ENCODE assay signal across 29 cellular contexts in the genomic region with DNA sequence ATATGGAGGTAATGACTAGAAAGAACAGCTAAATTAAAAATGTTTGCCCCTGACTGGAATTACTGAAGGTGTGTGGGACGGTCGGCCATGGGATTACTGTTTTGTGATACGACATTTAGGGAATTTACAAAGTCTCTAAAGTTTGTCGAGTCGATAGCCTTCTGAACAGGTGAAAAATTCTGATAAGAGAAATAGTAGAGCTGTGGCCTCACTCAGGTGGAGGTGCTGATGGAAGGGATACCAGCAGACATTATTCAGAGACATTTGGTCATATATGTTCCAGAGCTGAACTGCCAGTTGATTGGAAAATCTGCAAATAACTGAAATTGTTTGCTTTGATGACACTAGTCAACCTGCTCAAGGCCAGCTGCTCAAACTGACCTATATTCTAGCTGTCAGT.
"Had no signal": no experiment of that assay in that cellular context is flagged by ENCODE, and none has a peak within 500 bp of the region (broad histone marks: within the 10 kb centered on the region; RNA-seq: fewer than 3 reads in every experiment).

No MANE protein-coding gene starts in this region.

- H3K27me3 Mint-ChIP-seq: stimulated activated naive B cell treated with anti-CD40 and anti-IgM and Interleukin-4, amounts not matched to agents 10 μg/mL and 1 μg/mL and 100 μg/mL, for 72 hours; stimulated activated naive CD8-positive, alpha-beta T cell treated with anti-CD3 and anti-CD28 coated beads, Interleukin-15, amount 100 ng/mL, for 72 hours; type B pancreatic cell had no signal

- ATAC-seq: stimulated activated effector memory CD8-positive, alpha-beta T cell treated with anti-CD3 and anti-CD28 coated beads, Interleukin-12 subunit alpha, Interleukin-12 subunit beta, amount 100 ng/mL, for 72 hours; stimulated activated memory B cell treated with anti-CD40 and anti-IgM and Interleukin-4, amounts not matched to agents 10 μg/mL and 1 μg/mL and 100 μg/mL, for 72 hours; stimulated activated naive B cell treated with anti-CD40 and anti-IgM and Interleukin-4, amounts not matched to agents 10 μg/mL and 1 μg/mL and 100 μg/mL, for 72 hours; stimulated activated naive CD8-positive, alpha-beta T cell treated with anti-CD3 and anti-CD28 coated beads, Interleukin-15, amount 100 ng/mL, for 72 hours; stimulated activated naive CD8-positive, alpha-beta T cell treated with anti-CD3 and anti-CD28 coated beads, Interleukin-15, Interleukin-2, amounts not matched to agents 100 U/mL and 50 U/mL, for 24 hours; upper lobe of right lung had no signal

- H3K4me3 ChIP-seq: stomach, suprapubic skin, testis, thoracic aorta, thyroid gland, tibial artery, tibial nerve, transverse colon, upper lobe of left lung, upper lobe of right lung, uterus, vagina had no signal

- H3K27ac Mint-ChIP-seq: stimulated activated effector memory CD8-positive, alpha-beta T cell treated with anti-CD3 and anti-CD28 coated beads, Interleukin-12 subunit alpha, Interleukin-12 subunit beta, amount 100 ng/mL, for 72 hours; stimulated activated memory B cell treated with anti-CD40 and anti-IgM and Interleukin-4, amounts not matched to agents 10 μg/mL and 1 μg/mL and 100 μg/mL, for 72 hours; stimulated activated naive B cell treated with anti-CD40 and anti-IgM and Interleukin-4, amounts not matched to agents 10 μg/mL and 1 μg/mL and 100 μg/mL, for 72 hours; stimulated activated naive CD8-positive, alpha-beta T cell treated with anti-CD3 and anti-CD28 coated beads, Interleukin-15, amount 100 ng/mL, for 72 hours; stimulated activated naive CD8-positive, alpha-beta T cell treated with anti-CD3 and anti-CD28 coated beads, Interleukin-15, Interleukin-2, amounts not matched to agents 100 ng/mL and 50 ng/mL, for 24 hours; type B pancreatic cell had no signal

- H3K36me3 ChIP-seq: stomach, suprapubic skin, thoracic aorta, thyroid gland, tibial artery, tibial nerve, transverse colon, upper lobe of left lung, upper lobe of right lung, uterus, vagina had no signal

- H3K36me3 Mint-ChIP-seq: stimulated activated effector memory CD8-positive, alpha-beta T cell treated with anti-CD3 and anti-CD28 coated beads, Interleukin-12 subunit alpha, Interleukin-12 subunit beta, amount 100 ng/mL, for 72 hours; stimulated activated memory B cell treated with anti-CD40 and anti-IgM and Interleukin-4, amounts not matched to agents 10 μg/mL and 1 μg/mL and 100 μg/mL, for 72 hours; stimulated activated naive B cell treated with anti-CD40 and anti-IgM and Interleukin-4, amounts not matched to agents 10 μg/mL and 1 μg/mL and 100 μg/mL, for 72 hours; type B pancreatic cell had no signal

- H3K4me1 Mint-ChIP-seq: stimulated activated effector memory CD8-positive, alpha-beta T cell treated with anti-CD3 and anti-CD28 coated beads, Interleukin-12 subunit alpha, Interleukin-12 subunit beta, amount 100 ng/mL, for 72 hours; stimulated activated memory B cell treated with anti-CD40 and anti-IgM and Interleukin-4, amounts not matched to agents 10 μg/mL and 1 μg/mL and 100 μg/mL, for 72 hours; stimulated activated naive B cell treated with anti-CD40 and anti-IgM and Interleukin-4, amounts not matched to agents 10 μg/mL and 1 μg/mL and 100 μg/mL, for 72 hours; stimulated activated naive CD8-positive, alpha-beta T cell treated with anti-CD3 and anti-CD28 coated beads, Interleukin-15, amount 100 ng/mL, for 72 hours had no signal

- DNase-seq: stimulated activated CD4-positive, alpha-beta T cell treated with anti-CD3 and anti-CD28 coated beads, Interleukin-2, amount 100 ng/mL, for 48 hours; stimulated activated CD4-positive, alpha-beta T cell treated with anti-CD3 and anti-CD28 coated beads, Interleukin-4, amount 100 ng/mL, for 1 hour; stimulated activated CD4-positive, alpha-beta T cell treated with anti-CD3 and anti-CD28 coated beads, Interleukin-4, amount 100 ng/mL, for 24 hours; stimulated activated CD4-positive, alpha-beta T cell treated with anti-CD3 and anti-CD28 coated beads, Interleukin-4, amount 100 ng/mL, for 4 hours; stimulated activated CD8-positive, alpha-beta memory T cell treated with anti-CD3 and anti-CD28 coated beads, Interleukin-4, amount 100 ng/mL, for 48 hours; stimulated activated naive B cell treated with anti-CD40 and anti-IgM and Interleukin-4, amounts not matched to agents 10 μg/mL and 1 μg/mL and 100 μg/mL, for 72 hours; stimulated activated naive CD4-positive, alpha-beta T cell; stimulated activated naive CD4-positive, alpha-beta T cell treated with Interleukin-2 at 50 U/mL for 16 hours; stimulated activated naive CD8-positive, alpha-beta T cell treated with anti-CD3 and anti-CD28 coated beads, Interleukin-15, amount 100 ng/mL, for 72 hours; stimulated activated naive CD8-positive, alpha-beta T cell treated with anti-CD3 and anti-CD28 coated beads, Interleukin-15, Interleukin-2, amounts not matched to agents 100 U/mL and 50 U/mL, for 24 hours; stomach; substantia nigra; testis; thyroid gland; tibial artery; transverse colon; trophoblast cell; upper lobe of left lung; upper lobe of right lung; uterus had no signal

- H3K27me3 ChIP-seq: stomach, suprapubic skin, testis, thyroid gland, tibial artery, tibial nerve, transverse colon, upper lobe of left lung, uterus, vagina had no signal

- H3K9me3 ChIP-seq: stomach, suprapubic skin, testis, thoracic aorta, thyroid gland, tibial artery, tibial nerve, transverse colon, upper lobe of left lung, upper lobe of right lung, uterus, vagina had no signal

- H3K27ac ChIP-seq: stomach, suprapubic skin, testis, thoracic aorta, thyroid gland, tibial artery, tibial nerve, transverse colon, upper lobe of left lung, upper lobe of right lung, uterus, vagina had no signal

- H3K4me1 ChIP-seq: stomach, suprapubic skin, testis, thyroid gland, tibial artery, tibial nerve, transverse colon, upper lobe of left lung, upper lobe of right lung, uterus, vagina had no signal

- H3K4me3 Mint-ChIP-seq: stimulated activated effector memory CD8-positive, alpha-beta T cell treated with anti-CD3 and anti-CD28 coated beads, Interleukin-12 subunit alpha, Interleukin-12 subunit beta, amount 100 ng/mL, for 72 hours; stimulated activated memory B cell treated with anti-CD40 and anti-IgM and Interleukin-4, amounts not matched to agents 10 μg/mL and 1 μg/mL and 100 μg/mL, for 72 hours; stimulated activated naive B cell treated with anti-CD40 and anti-IgM and Interleukin-4, amounts not matched to agents 10 μg/mL and 1 μg/mL and 100 μg/mL, for 72 hours; stimulated activated naive CD8-positive, alpha-beta T cell treated with anti-CD3 and anti-CD28 coated beads, Interleukin-15, amount 100 ng/mL, for 72 hours; stimulated activated naive CD8-positive, alpha-beta T cell treated with anti-CD3 and anti-CD28 coated beads, Interleukin-15, Interleukin-2, amounts not matched to agents 100 ng/mL and 50 ng/mL, for 24 hours; type B pancreatic cell had no signal

- FAIRE-seq: urothelium cell line had no signal

- H3K9me3 Mint-ChIP-seq: stimulated activated effector memory CD8-positive, alpha-beta T cell treated with anti-CD3 and anti-CD28 coated beads, Interleukin-12 subunit alpha, Interleukin-12 subunit beta, amount 100 ng/mL, for 72 hours; stimulated activated memory B cell treated with anti-CD40 and anti-IgM and Interleukin-4, amounts not matched to agents 10 μg/mL and 1 μg/mL and 100 μg/mL, for 72 hours; stimulated activated naive B cell treated with anti-CD40 and anti-IgM and Interleukin-4, amounts not matched to agents 10 μg/mL and 1 μg/mL and 100 μg/mL, for 72 hours; stimulated activated naive CD8-positive, alpha-beta T cell treated with anti-CD3 and anti-CD28 coated beads, Interleukin-15, Interleukin-2, amounts not matched to agents 100 ng/mL and 50 ng/mL, for 24 hours; type B pancreatic cell had no signal
